1 cellular context compared by ENCODE assay signal in the genomic region with DNA sequence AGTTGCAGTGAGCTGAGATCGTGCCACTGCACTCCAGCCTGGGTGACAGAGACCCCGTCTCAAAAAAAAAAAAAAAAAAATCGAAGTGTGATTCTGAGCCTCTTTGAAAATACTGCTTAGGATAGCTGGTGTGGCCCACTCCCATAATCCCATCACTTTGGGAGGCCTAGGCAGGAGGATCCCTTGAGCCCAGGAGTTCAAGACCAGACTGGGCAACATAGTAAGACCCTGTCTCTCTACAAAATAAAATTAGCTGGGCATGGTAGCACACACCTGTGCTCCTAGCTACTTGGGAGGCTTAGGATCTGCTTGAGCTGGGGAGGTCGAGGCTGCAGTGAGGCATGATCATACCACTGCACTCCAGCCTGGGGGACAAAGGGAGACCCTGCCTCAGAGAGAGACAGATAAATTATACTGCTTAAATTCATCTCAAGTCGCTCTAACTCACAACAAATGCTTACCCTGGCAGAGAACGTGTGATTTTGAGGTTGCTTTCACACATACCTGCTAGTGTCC.
TF ChIP-seq lines count a peak whose summit lies in the region.

No MANE protein-coding gene starts in this region.

TF ChIP-seq in HEK293, 187 proteins besides CTCF, POLR2A, EP300 and RAD21 (continued from another document):
- TF ChIP-seq, protein P1, sequence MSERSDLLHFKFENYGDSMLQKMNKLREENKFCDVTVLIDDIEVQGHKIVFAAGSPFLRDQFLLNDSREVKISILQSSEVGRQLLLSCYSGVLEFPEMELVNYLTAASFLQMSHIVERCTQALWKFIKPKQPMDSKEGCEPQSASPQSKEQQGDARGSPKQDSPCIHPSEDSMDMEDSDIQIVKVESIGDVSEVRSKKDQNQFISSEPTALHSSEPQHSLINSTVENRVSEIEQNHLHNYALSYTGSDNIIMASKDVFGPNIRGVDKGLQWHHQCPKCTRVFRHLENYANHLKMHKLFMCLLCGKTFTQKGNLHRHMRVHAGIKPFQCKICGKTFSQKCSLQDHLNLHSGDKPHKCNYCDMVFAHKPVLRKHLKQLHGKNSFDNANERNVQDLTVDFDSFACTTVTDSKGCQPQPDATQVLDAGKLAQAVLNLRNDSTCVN (tag by site-specific recombination; optimal IDR thresholded peaks at IDR 0.05), result no peak
TF ChIP-seq in HEK293: peak in this region for 1.
